ENCODE assay signal across 8 cellular contexts in the genomic region with DNA sequence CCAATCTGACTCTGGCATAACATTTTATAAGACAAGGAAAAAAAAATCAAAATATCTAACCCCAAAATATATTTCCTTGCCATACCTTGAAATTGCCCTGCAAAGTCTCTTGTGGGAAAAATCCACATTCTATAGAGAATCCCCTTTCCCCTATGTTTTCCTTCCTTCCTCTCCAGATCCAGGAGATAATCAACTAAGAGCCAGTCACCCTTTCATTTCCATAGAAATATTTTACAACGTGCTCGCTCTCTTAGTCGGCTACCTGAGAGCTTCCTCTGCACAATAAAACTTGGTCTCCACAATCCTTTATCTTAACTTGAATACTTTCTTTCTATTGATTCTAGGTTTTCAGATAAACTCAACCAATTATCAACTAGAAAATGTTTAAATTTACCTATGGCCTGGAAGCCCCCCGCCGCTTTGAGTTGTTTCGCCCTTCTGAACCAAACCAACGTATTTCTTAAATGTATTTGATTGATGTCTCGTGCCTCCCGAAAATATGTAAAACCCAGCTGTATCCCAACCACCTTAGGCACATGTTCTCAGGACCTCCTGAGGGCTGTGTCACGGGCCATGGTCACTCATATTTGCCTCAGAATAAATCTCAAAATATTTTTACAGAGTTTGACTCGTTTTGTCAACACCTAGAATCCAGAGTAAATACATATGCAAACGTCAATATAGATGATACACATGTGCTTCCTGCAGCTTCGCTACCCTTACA. TPM values are rescaled to one million over a fixed set of nuclear protein-coding genes. Genes with fewer than 3 reads are reported as not detected.
DNase-seq lines count a peak whose midpoint lies in the region; ATAC-seq, FAIRE-seq and TF ChIP-seq lines count a peak whose summit lies in the region.

No MANE protein-coding gene starts in this region.

- H3K4me3 Mint-ChIP-seq in T-cell: peak overlapping the region; percentile 85 to 95 (median 93)

- H3K4me3 ChIP-seq in fibroblast of villous mesenchyme (ENCODE audit: low read depth, low read length) (peak overlapping the region; percentile 97), gastrocnemius medialis (peak overlapping the region; percentile 89 to 97 (median 91))

- H3K36me3 Mint-ChIP-seq in T-cell: no peaks in the 10 kb centered on the region

- H3K27ac ChIP-seq in gastrocnemius medialis: peak overlapping the region; percentile 94 to 99 (median 97)

- no peaks in the 10 kb centered on the region for H3K9me3 ChIP-seq in gastrocnemius medialis

- DNase-seq in GM18507 (ENCODE audit: extremely low spot score, insufficient read length, low read depth): no peak
- no peak for DNase-seq in T-cell
- DNase-seq in fibroblast of villous mesenchyme (ENCODE audit: low read depth): no peak
- no peak for DNase-seq in gastrocnemius medialis
- no peak for DNase-seq in stimulated activated CD4-positive, alpha-beta T cell treated with anti-CD3 and anti-CD28 coated beads, Interleukin-15, amount 100 ng/mL, for 24 hours
- no peak for DNase-seq in COR-L47 (lab: John Stamatoyannopoulos, UW)
- no peak for DNase-seq in AG20443 (ENCODE audit: low spot score)
- DNase-seq in HuH-7 (ENCODE audit: low spot score): no peak

- H3K27ac Mint-ChIP-seq in T-cell: peak overlapping the region; percentile 89 to 90

- peaks cover 55 to 56% of the 10 kb centered on the region in 2 donors for H3K4me1 ChIP-seq in gastrocnemius medialis

- POLR2A ChIA-PET in T-cell (lab: Charles Lee): interaction anchor here (0.7 kb wide), 3 partner anchors 134 to 1994 kb away, joined by 3 to 4 read pairs (median 3); no protein-coding TSS in a partner anchor

- H3K36me3 ChIP-seq in gastrocnemius medialis: no peaks in the 10 kb centered on the region

- peaks cover 53 to 60% (median 55%) of the 10 kb centered on the region in 3 donors for H3K4me1 Mint-ChIP-seq in T-cell

- no peaks in the 10 kb centered on the region for H3K27me3 Mint-ChIP-seq in T-cell

- CTCF ChIA-PET in T-cell (lab: Charles Lee): interaction anchor here (0.6 to 1.5 kb wide), 8 partner anchors 24 to 199 kb away, joined by 3 to 10 read pairs (median 3); no protein-coding TSS in a partner anchor

- intact Hi-C loops in gastrocnemius medialis (cut with DNase I; ENCODE audit: low total_unique reads): loop anchor here (2.0 kb wide), 1 partner anchor 39 kb away; no protein-coding TSS in a partner anchor

- ATAC-seq in T-cell (replicated peaks in 1 of 4) (no peak), gastrocnemius medialis (no peak)

- H3K27me3 ChIP-seq in gastrocnemius medialis: no peaks in the 10 kb centered on the region

- in situ Hi-C loops in gastrocnemius medialis (cut with MboI; ENCODE audit: low sequenced_read_pairs in 4 of 4): loop anchor here in 1 of 4 donors (25.0 kb wide), 1 partner anchor 387 kb away; no protein-coding TSS in a partner anchor

- TF ChIP-seq CTCF in fibroblast of villous mesenchyme (IDR thresholded peaks at IDR 0.05; ENCODE audit: insufficient read depth, low read depth, low read length): no peak
- no peak for TF ChIP-seq CTCF in gastrocnemius medialis (IDR thresholded peaks at IDR 0.05 in 4 of 5, conservative IDR thresholded peaks at IDR 0.05 in 1 of 5)

- no peak for TF ChIP-seq POLR2A in gastrocnemius medialis (IDR thresholded peaks at IDR 0.05)

- no peaks in the 10 kb centered on the region for H3K9me3 Mint-ChIP-seq in T-cell

- FAIRE-seq in GM18507 (lab: Jason Lieb, UNC): peak; percentile 47

RNA-seq across cellular contexts. Expression of a gene that starts 0.9 kb away (rescaled TPM):
- 100 to 1,000 TPM; 155 to 208 (median 190) TPM for total RNA-seq in T-cell
- total RNA-seq in fibroblast of villous mesenchyme: 521 and 543 TPM in 2 replicates
- 1,000 to 10,000 TPM in 3 of 4 donors, 100 to 1,000 TPM in 1; 833 to 1,730 (median 1,179) TPM for total RNA-seq in gastrocnemius medialis
